Comparison of ENCODE assay signal across 1 cellular context in genomic region chr13:18319653-18320052, GRCh38.
A peak's percentile ranks its signal among the peaks of the same experiment; 100 is the strongest.
DNase-seq lines count a peak whose midpoint lies in the region; ATAC-seq, FAIRE-seq and TF ChIP-seq lines count a peak whose summit lies in the region.
"Not testable (repeated sequence)": the region's sequence is repeated elsewhere in the genome, so short reads cannot be mapped to it uniquely, and the experiment has no call there.

No MANE protein-coding gene starts in this region.

- not testable (repeated sequence) for H3K4me3 ChIP-seq in K562

- ATAC-seq in K562 = not testable (repeated sequence)

- intact Hi-C loops in K562 (cut with micrococcal nuclease) = not testable (repeated sequence)

- not testable (repeated sequence) for FAIRE-seq in K562 (lab: Jason Lieb, UNC)

- not testable (repeated sequence) for H3K4me2 ChIP-seq in K562 (ENCODE audit: insufficient read depth, low read length)

- not testable (repeated sequence) for H3K27me3 ChIP-seq in K562 (ENCODE audit: control insufficient read depth in 2 of 2, insufficient read depth in 2 of 2, low read length in 2 of 2)

- TF ChIP-seq EP300 in K562 (IDR thresholded peaks at IDR 0.05; ENCODE audit: low read length) = not testable (repeated sequence)

- BruUV-seq in K562 (replicated peaks; lab: Mats Ljungman, UMichigan) = not testable (repeated sequence)

- not testable (repeated sequence) for H3K9ac ChIP-seq in K562 (ENCODE audit: insufficient read depth in 1 of 2, low read depth in 2 of 2, low read length in 2 of 2)

- not testable (repeated sequence) for TF ChIP-seq RAD21 in K562 (CRISPR knock-in tag; conservative IDR thresholded peaks at IDR 0.05 in 1 of 2, IDR thresholded peaks at IDR 0.05 in 1 of 2)

- H3K79me2 ChIP-seq in K562 (ENCODE audit: control insufficient read depth, insufficient read depth, low read length) = not testable (repeated sequence)

- H3K36me3 ChIP-seq in K562 (ENCODE audit: control insufficient read depth, insufficient read depth, low read length) = not testable (repeated sequence)

- not testable (repeated sequence) for H3K27ac ChIP-seq in K562 (ENCODE audit: extremely low read depth, low read depth, low read length)

- CTCF ChIA-PET in K562 (lab: Yijun Ruan, JAX; ENCODE audit: low intra/inter-chr PET ratio) = not testable (repeated sequence)

- not testable (repeated sequence) for H3K4me1 ChIP-seq in K562 (replicated peaks in 1 of 2; ENCODE audit: control insufficient read depth in 2 of 2, insufficient read depth in 2 of 2, low read length in 2 of 2)

- TF ChIP-seq CTCF in K562 (IDR thresholded peaks at IDR 0.05 in 2 of 3, conservative IDR thresholded peaks at IDR 0.05 in 1 of 3; ENCODE audit: insufficient read depth in 2 of 3, low read depth in 1 of 3, low read length in 3 of 3) = not testable (repeated sequence)

- H4K20me1 ChIP-seq in K562 (replicated peaks; ENCODE audit: control insufficient read depth, insufficient read depth, low read length) = not testable (repeated sequence)

- POLR2A ChIA-PET in K562 (lab: Yijun Ruan, JAX) = not testable (repeated sequence)

- H3K9me3 ChIP-seq in K562 (replicated peaks; ENCODE audit: control insufficient read depth, insufficient read depth, low read depth, low read length) = not testable (repeated sequence)

- not testable (repeated sequence) for DNase-seq in K562 (ENCODE audit: extremely low read depth in 1 of 4, low spot score in 3 of 4)

- TF ChIP-seq POLR2A in K562 (conservative IDR thresholded peaks at IDR 0.05) = not testable (repeated sequence)

- in situ Hi-C loops in K562 (cut with MboI) = not testable (repeated sequence)

- H2AFZ ChIP-seq in K562 (ENCODE audit: low read depth, low read length) = not testable (repeated sequence)

- not testable (repeated sequence) for H3K9me1 ChIP-seq in K562 (ENCODE audit: control insufficient read depth, insufficient read depth, low read length)

TF ChIP-seq in K562, 482 proteins besides CTCF, POLR2A, EP300 and RAD21:
- TF ChIP-seq C11orf30 (IDR thresholded peaks at IDR 0.05; ENCODE audit: low read depth) (peak; percentile 51), MAFK (IDR thresholded peaks at IDR 0.05; ENCODE audit: low read length) (peak; percentile 11; the same call in 1 of the 2 replicates), ZNF316 (IDR thresholded peaks at IDR 0.05) (peak; percentile 51), MAFG (tag; conservative IDR thresholded peaks at IDR 0.05) (peak; percentile 76), NFE2 (IDR thresholded peaks at IDR 0.05; ENCODE audit: low read depth) (peak; percentile 43), MAFF (IDR thresholded peaks at IDR 0.05; ENCODE audit: low read length) (0 out of 2 replicates have a peak, but pooled peaks have one; percentile 31), NFE2L1 (tag; IDR thresholded peaks at IDR 0.05; ENCODE audit: borderline replicate concordance, low read depth) (0 out of 2 replicates have a peak, but pooled peaks have one; percentile 35)
TF ChIP-seq in K562: peak in this region for 7; not testable (repeated sequence) for 475.
